Comparison of ENCODE assay signal across 22 cellular contexts in the genomic region with DNA sequence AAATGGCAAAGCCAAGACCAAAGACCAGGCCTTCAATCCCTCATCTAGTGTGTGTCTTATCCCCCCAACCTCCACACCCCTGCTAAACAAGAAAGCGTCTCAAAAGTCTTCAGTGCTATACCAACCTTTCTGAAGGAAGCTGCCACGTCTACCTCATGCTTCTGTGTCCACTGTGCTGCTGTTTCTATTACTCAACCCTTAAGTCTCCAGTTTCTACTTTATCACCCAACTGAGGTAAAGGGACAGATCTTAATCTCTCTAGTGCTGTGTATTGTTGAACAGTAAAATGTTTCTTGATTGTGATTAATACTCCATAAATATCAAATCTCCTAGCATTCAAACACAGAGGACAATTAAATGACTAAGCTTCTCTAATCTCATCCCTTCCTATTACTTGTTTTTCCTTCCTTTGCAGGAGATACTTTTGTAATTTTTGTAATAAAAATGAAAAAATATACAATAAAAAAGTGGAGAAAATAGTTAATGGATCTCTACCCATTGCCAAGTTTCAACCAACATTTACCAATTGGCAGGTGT. TPM values are rescaled to one million over a fixed set of nuclear protein-coding genes. Genes with fewer than 3 reads are reported as not detected.
DNase-seq lines count a peak whose midpoint lies in the region; ATAC-seq and TF ChIP-seq lines count a peak whose summit lies in the region.
"Had no signal": no experiment of that assay in that cellular context is flagged by ENCODE, and none has a peak within 500 bp of the region (broad histone marks: within the 10 kb centered on the region; RNA-seq: fewer than 3 reads in every experiment).

No MANE protein-coding gene starts in this region.

- no peak for ATAC-seq in CD4-positive, CD25-positive, alpha-beta regulatory T cell (ENCODE audit: low read depth in 2 of 2)
- ATAC-seq in mucosa of descending colon (peak; percentile 66), left lobe of liver (no peak)
- ATAC-seq: HCT116, HepG2, T-helper 17 cell had no signal

- H3K27me3 ChIP-seq in CD4-positive, CD25-positive, alpha-beta regulatory T cell (ENCODE audit: control insufficient read depth, insufficient read depth, low read length): no peaks in the 10 kb centered on the region
- no peaks in the 10 kb centered on the region for H3K27me3 ChIP-seq in A673 (replicated peaks; ENCODE audit: insufficient read depth, low read depth, low read length, poor library complexity)

- H3K27ac ChIP-seq in CD4-positive, CD25-positive, alpha-beta regulatory T cell (ENCODE audit: insufficient read depth, low read length, poor library complexity, severe bottlenecking): no peak overlapping the region
- H3K27ac ChIP-seq in A673 (ENCODE audit: low read depth, low read length, poor library complexity, severe bottlenecking): no peak overlapping the region
- H3K27ac ChIP-seq: C4-2B, GM23248 had no signal

- H3K4me1 Mint-ChIP-seq in CD4-positive, CD25-positive, alpha-beta regulatory T cell: peaks cover 10 to 61% (median 35%) of the 10 kb centered on the region in 4 donors
- H3K4me1 Mint-ChIP-seq in HFFc6 (ENCODE audit: low read depth): peaks cover 38% of the 10 kb centered on the region
- H3K4me1 Mint-ChIP-seq in dendritic cell treated with granulocyte-macrophage colony-stimulating factor and Interleukin-4, amounts not matched to agents 40 ng/mL and 50 ng/mL, for 4 days (ENCODE audit: low read depth): peaks cover 38% of the 10 kb centered on the region

- no peak for DNase-seq in CD4-positive, CD25-positive, alpha-beta regulatory T cell
- DNase-seq in HFFc6: no peak
- no peak for DNase-seq in mucosa of descending colon
- DNase-seq in A673 (ENCODE audit: low spot score): no peak
- no peak for DNase-seq in germinal center (ENCODE audit: low spot score)
- no peak for DNase-seq in left lobe of liver (ENCODE audit: low spot score)
- DNase-seq in SHP77 (lab: John Stamatoyannopoulos, UW): no peak
- DNase-seq: DMS79 treated with DMSO at 0.1 percent for 48 hours, GM23248, NCI-H1105 treated with DMSO at 0.1 percent for 48 hours, NCI-H1694 treated with DMSO at 0.1 percent for 48 hours, NCI-H2081 treated with DMSO at 0.1 percent for 48 hours, NCI-H2171 treated with DMSO at 0.1 percent for 48 hours, NCI-H524 treated with DMSO at 0.1 percent for 48 hours, Right ventricle myocardium superior, T-helper 17 cell had no signal

- no peaks in the 10 kb centered on the region for H3K9me3 Mint-ChIP-seq in CD4-positive, CD25-positive, alpha-beta regulatory T cell
- no peaks in the 10 kb centered on the region for H3K9me3 Mint-ChIP-seq in HFFc6
- no peaks in the 10 kb centered on the region for H3K9me3 Mint-ChIP-seq in dendritic cell treated with granulocyte-macrophage colony-stimulating factor and Interleukin-4, amounts not matched to agents 40 ng/mL and 50 ng/mL, for 4 days

- no peaks in the 10 kb centered on the region for H3K9me3 ChIP-seq in CD4-positive, CD25-positive, alpha-beta regulatory T cell (ENCODE audit: control insufficient read depth in 2 of 2, low read length in 2 of 2)
- no peaks in the 10 kb centered on the region for H3K9me3 ChIP-seq in mucosa of descending colon
- H3K9me3 ChIP-seq in A673 (ENCODE audit: low read depth, low read length, poor library complexity, severe bottlenecking): no peaks in the 10 kb centered on the region

- peaks cover 9% of the 10 kb centered on the region for H3K36me3 Mint-ChIP-seq in CD4-positive, CD25-positive, alpha-beta regulatory T cell
- H3K36me3 Mint-ChIP-seq in HFFc6 (ENCODE audit: low read depth): no peaks in the 10 kb centered on the region
- H3K36me3 Mint-ChIP-seq in dendritic cell treated with granulocyte-macrophage colony-stimulating factor and Interleukin-4, amounts not matched to agents 40 ng/mL and 50 ng/mL, for 4 days (ENCODE audit: low read depth): no peaks in the 10 kb centered on the region

- H3K4me3 Mint-ChIP-seq in CD4-positive, CD25-positive, alpha-beta regulatory T cell: no peak overlapping the region
- no peak overlapping the region for H3K4me3 Mint-ChIP-seq in HFFc6
- no peak overlapping the region for H3K4me3 Mint-ChIP-seq in dendritic cell treated with granulocyte-macrophage colony-stimulating factor and Interleukin-4, amounts not matched to agents 40 ng/mL and 50 ng/mL, for 4 days
- H3K4me3 Mint-ChIP-seq: T-helper 17 cell had no signal

- CTCF ChIA-PET in A673 (lab: Charles Lee): no interaction called here

- TF ChIP-seq CTCF in HFFc6 (IDR thresholded peaks at IDR 0.05) (no peak), mucosa of descending colon (IDR thresholded peaks at IDR 0.05) (no peak), A673 (conservative IDR thresholded peaks at IDR 0.05; ENCODE audit: low read depth, low read length) (no peak)

- H3K4me3 ChIP-seq in CD4-positive, CD25-positive, alpha-beta regulatory T cell (ENCODE audit: low read depth, low read length): no peak overlapping the region
- no peak overlapping the region for H3K4me3 ChIP-seq in mucosa of descending colon
- H3K4me3 ChIP-seq in A673 (ENCODE audit: low read depth, low read length, poor library complexity, severe bottlenecking): no peak overlapping the region
- H3K4me3 ChIP-seq: GM23248 had no signal

- H3K4me1 ChIP-seq in CD4-positive, CD25-positive, alpha-beta regulatory T cell (ENCODE audit: control insufficient read depth, insufficient read depth, low read length, poor library complexity, severe bottlenecking): no peaks in the 10 kb centered on the region
- H3K4me1 ChIP-seq in mucosa of descending colon (ENCODE audit: low read depth) (peaks cover 20% of the 10 kb centered on the region), A673 (ENCODE audit: insufficient read depth, low read length, poor library complexity, severe bottlenecking) (peaks cover 25% of the 10 kb centered on the region)

- H3K27me3 Mint-ChIP-seq in CD4-positive, CD25-positive, alpha-beta regulatory T cell: no peaks in the 10 kb centered on the region
- no peaks in the 10 kb centered on the region for H3K27me3 Mint-ChIP-seq in HFFc6 (ENCODE audit: insufficient read depth)
- no peaks in the 10 kb centered on the region for H3K27me3 Mint-ChIP-seq in dendritic cell treated with granulocyte-macrophage colony-stimulating factor and Interleukin-4, amounts not matched to agents 40 ng/mL and 50 ng/mL, for 4 days
- H3K27me3 Mint-ChIP-seq: T-helper 17 cell had no signal

- BruUV-seq in A673 (replicated peaks; lab: Mats Ljungman, UMichigan): no TSS peak

- peak overlapping the region in 2 of 3 donors; percentile 31 to 68 for H3K27ac Mint-ChIP-seq in CD4-positive, CD25-positive, alpha-beta regulatory T cell
- H3K27ac Mint-ChIP-seq in HFFc6: 0 out of 2 replicates have a peak overlapping the region, but pooled peaks have one; percentile 33
- H3K27ac Mint-ChIP-seq in dendritic cell treated with granulocyte-macrophage colony-stimulating factor and Interleukin-4, amounts not matched to agents 40 ng/mL and 50 ng/mL, for 4 days: peak overlapping the region; percentile 47

- intact Hi-C loops in dendritic cell treated with granulocyte-macrophage colony-stimulating factor and Interleukin-4, amounts not matched to agents 40 ng/mL and 50 ng/mL, for 4 days (cut with micrococcal nuclease): no loop called here
- intact Hi-C loops in mucosa of descending colon (cut with DNase I, micrococcal nuclease): no loop called here
- intact Hi-C loops in A673 (cut with micrococcal nuclease; ENCODE audit: unreplicated experiment): no loop called here

- H3K36me3 ChIP-seq in CD4-positive, CD25-positive, alpha-beta regulatory T cell (ENCODE audit: control insufficient read depth, insufficient read depth, low read length): no peaks in the 10 kb centered on the region
- H3K36me3 ChIP-seq in mucosa of descending colon (ENCODE audit: low read depth): no peaks in the 10 kb centered on the region
- H3K36me3 ChIP-seq in A673 (ENCODE audit: insufficient read depth, low read length, poor library complexity, severe bottlenecking): no peaks in the 10 kb centered on the region

- POLR2A ChIA-PET in A673 (lab: Charles Lee; ENCODE audit: low non-redundant PET): no interaction called here

RNA-seq across cellular contexts. Expression of a gene that starts 23.3 kb away (rescaled TPM):
- 27.8 TPM for total RNA-seq in CD4-positive, CD25-positive, alpha-beta regulatory T cell
- 10 to 100 TPM in 2 of 4 donors, 1 to 10 TPM in 2; 6.5 to 10.8 (median 10.2) TPM for polyA plus RNA-seq in CD4-positive, CD25-positive, alpha-beta regulatory T cell
- total RNA-seq in HFFc6 (2021; fragmentation: NEBNext Ultra II Directional; extraction: Animal tissue kit (Norgen Biotek cat#: 25700)): 10 to 100 TPM; 36.8 to 45.6 (median 40.0) TPM
- 10 to 100 TPM; 39.9 to 59.2 (median 45.6) TPM for total RNA-seq in mucosa of descending colon
- 52.8 and 60.9 TPM in 2 replicates for total RNA-seq in A673 (2021)
- total RNA-seq in left lobe of liver: 11.0 TPM

RNA-seq across cellular contexts. Expression of a gene that starts 37.5 kb away (rescaled TPM):
- not detected for total RNA-seq in CD4-positive, CD25-positive, alpha-beta regulatory T cell
- under 1 TPM in 1 of 4 donors, not detected in 3; 0.47 TPM for polyA plus RNA-seq in CD4-positive, CD25-positive, alpha-beta regulatory T cell
- total RNA-seq in HFFc6 (2021; fragmentation: NEBNext Ultra II Directional; extraction: Animal tissue kit (Norgen Biotek cat#: 25700)): not detected
- not detected for total RNA-seq in mucosa of descending colon
- total RNA-seq in A673 (2021): 0.66 TPM in 1 of 2 replicates, not detected in the other
- not detected for total RNA-seq in left lobe of liver
- total RNA-seq: A172, GM23248, HepG2, RPMI7951, T-helper 17 cell had no signal
- polyA plus RNA-seq: GM23248, HepG2 had no signal
